Comparison of ENCODE assay signal across 22 cellular contexts in genomic region chr15:100052716-100053475, GRCh38.
"Had no signal": no experiment of that assay in that cellular context is flagged by ENCODE, and none has a peak within 500 bp of the region (broad histone marks: within the 10 kb centered on the region; RNA-seq: fewer than 3 reads in every experiment).

No MANE protein-coding gene starts in this region.

- H3K27ac Mint-ChIP-seq: dendritic cell treated with granulocyte-macrophage colony-stimulating factor and Interleukin-4, amounts not matched to agents 40 ng/mL and 50 ng/mL, for 4 days; effector memory CD8-positive, alpha-beta T cell; endodermal cell; memory B cell; naive B cell had no signal

- DNase-seq: cortex of kidney; effector CD8-positive, alpha-beta T cell; effector memory CD8-positive, alpha-beta T cell; endodermal cell; erythroblast; foreskin keratinocyte; heart left ventricle; hypothalamus; left lung; left ventricle myocardium superior; mammary epithelial cell; mesendoderm; mucosa of descending colon; naive B cell had no signal

- H3K36me3 Mint-ChIP-seq: memory B cell, naive B cell had no signal

- H3K27me3 ChIP-seq: gastroesophageal sphincter, heart left ventricle, hepatocyte, left lung had no signal

- H3K4me1 ChIP-seq: foreskin keratinocyte, gastroesophageal sphincter, left lung had no signal

- H3K27ac ChIP-seq: epithelial cell of prostate, foreskin keratinocyte, gastroesophageal sphincter, heart left ventricle, hepatocyte, left lung had no signal

- H3K4me1 Mint-ChIP-seq: endodermal cell, memory B cell, naive B cell had no signal

- ATAC-seq: effector memory CD8-positive, alpha-beta T cell; esophagus mucosa; foreskin keratinocyte; gastroesophageal sphincter; heart left ventricle; left lung; left ventricle myocardium superior; mucosa of descending colon had no signal

- H3K4me3 ChIP-seq: gastroesophageal sphincter, heart left ventricle, hepatocyte, left lung, lung, mucosa of descending colon had no signal

- H3K4me3 Mint-ChIP-seq: dendritic cell treated with granulocyte-macrophage colony-stimulating factor and Interleukin-4, amounts not matched to agents 40 ng/mL and 50 ng/mL, for 4 days; effector memory CD8-positive, alpha-beta T cell; endodermal cell; memory B cell; mesothelial cell of epicardium; naive B cell had no signal

- H3K36me3 ChIP-seq: gastroesophageal sphincter, heart left ventricle, left lung had no signal

- H3K9me3 Mint-ChIP-seq: effector memory CD8-positive, alpha-beta T cell had no signal

- H3K9me3 ChIP-seq: gastroesophageal sphincter, heart left ventricle, mucosa of descending colon had no signal
